Comparison of ENCODE assay signal across 25 cellular contexts in genomic region chr2:145044506-145044905, GRCh38.
DNase-seq lines count a peak whose midpoint lies in the region; ATAC-seq, FAIRE-seq and TF ChIP-seq lines count a peak whose summit lies in the region.
"Had no signal": no experiment of that assay in that cellular context is flagged by ENCODE, and none has a peak within 500 bp of the region (broad histone marks: within the 10 kb centered on the region; RNA-seq: fewer than 3 reads in every experiment).

No MANE protein-coding gene starts in this region.

- TF ChIP-seq POLR2A in IMR-90 (IDR thresholded peaks at IDR 0.05; ENCODE audit: low read depth, low read length): no peak

- H3K27me3 ChIP-seq in IMR-90 (ENCODE audit: control insufficient read depth, insufficient read depth, low read length) (no peaks in the 10 kb centered on the region), small intestine (ENCODE audit: control insufficient read depth in 2 of 2, insufficient read depth in 2 of 2, low read length in 2 of 2) (no peaks in the 10 kb centered on the region)
- H3K27me3 ChIP-seq: BE2C; BLaER1 treated with 17β-estradiol and CSF1 and Interleukin-3, amounts not matched to agents 10 nM and 100 nM had no signal

- H4K8ac ChIP-seq in IMR-90 (ENCODE audit: low read depth in 2 of 2, low read length in 2 of 2): no peak overlapping the region

- no peaks in the 10 kb centered on the region for H4K20me1 ChIP-seq in IMR-90 (ENCODE audit: insufficient read depth, low read length)
- H4K20me1 ChIP-seq: BLaER1 treated with 17β-estradiol and CSF1 and Interleukin-3, amounts not matched to agents 10 nM and 100 nM had no signal

- H3K4me3 Mint-ChIP-seq in natural killer cell treated with Interleukin-12 subunit alpha and Interleukin-12 subunit beta and Interleukin-15 and Interleukin-18, amount 100 ng/mL, for 72 hours: no peak overlapping the region
- H3K4me3 Mint-ChIP-seq: CD14-positive monocyte; CD4-positive, alpha-beta T cell; CD8-positive, alpha-beta memory T cell; GM23338; H9; HFFc6 had no signal

- DNase-seq in AG08395 (ENCODE audit: low spot score): peak; percentile 4
- DNase-seq in IMR-90: no peak
- no peak for DNase-seq in SK-N-MC (ENCODE audit: low read depth, low spot score)
- no peak for DNase-seq in small intestine
- DNase-seq in ureter (ENCODE audit: low spot score): no peak
- DNase-seq in natural killer cell treated with Interleukin-12 subunit alpha and Interleukin-12 subunit beta and Interleukin-15 and Interleukin-18, amount 100 ng/mL, for 72 hours (ENCODE audit: low spot score): no peak
- no peak for DNase-seq in T-helper 9 cell
- DNase-seq: 8988T; AML-193; BE2C; CD4-positive, alpha-beta T cell; CD8-positive, alpha-beta memory T cell; DMS 273 treated with DMSO at 0.1 percent for 48 hours; DMS79; EL; GDM1; H9; HFFc6 had no signal

- intact Hi-C loops in IMR-90 (cut with micrococcal nuclease): no loop called here

- no peak overlapping the region; the same call in 1 of the 2 replicates for H3K18ac ChIP-seq in IMR-90 (ENCODE audit: low read depth, low read length)

- in situ Hi-C loops in IMR-90 (cut with MboI; ENCODE audit: low sequenced_read_pairs): no loop called here

- no peak for TF ChIP-seq CTCF in IMR-90 (conservative IDR thresholded peaks at IDR 0.05; ENCODE audit: low read depth, low read length)

- H2AFZ ChIP-seq in IMR-90 (replicated peaks; ENCODE audit: low read length, poor library complexity): no peak overlapping the region
- H2AFZ ChIP-seq: GM23338 had no signal

- no peak for TF ChIP-seq RAD21 in IMR-90 (IDR thresholded peaks at IDR 0.05; ENCODE audit: low read length)

- no peak overlapping the region for H3K4me3 ChIP-seq in IMR-90 (ENCODE audit: insufficient read depth, low read depth, low read length)
- no peak overlapping the region for H3K4me3 ChIP-seq in SK-N-MC
- H3K4me3 ChIP-seq in small intestine (ENCODE audit: low read depth in 1 of 2, low read length in 2 of 2): no peak overlapping the region
- H3K4me3 ChIP-seq: A549; BLaER1 treated with 17β-estradiol and CSF1 and Interleukin-3, amounts not matched to agents 10 nM and 100 nM; GM12878; GM23338 had no signal

- H3K36me3 Mint-ChIP-seq in natural killer cell treated with Interleukin-12 subunit alpha and Interleukin-12 subunit beta and Interleukin-15 and Interleukin-18, amount 100 ng/mL, for 72 hours: no peaks in the 10 kb centered on the region
- H3K36me3 Mint-ChIP-seq: CD14-positive monocyte; CD8-positive, alpha-beta memory T cell had no signal

- CTCF ChIA-PET in IMR-90 (lab: Yijun Ruan, JAX): interaction anchor here (0.6 kb wide), 1 partner anchor 1558 kb away, joined by 5 read pairs; no protein-coding TSS in a partner anchor

- H2AK9ac ChIP-seq in IMR-90 (replicated peaks; ENCODE audit: low read depth, low read length, poor library complexity): no peak overlapping the region

- peaks cover 6% of the 10 kb centered on the region for H3K9me3 Mint-ChIP-seq in natural killer cell treated with Interleukin-12 subunit alpha and Interleukin-12 subunit beta and Interleukin-15 and Interleukin-18, amount 100 ng/mL, for 72 hours
- H3K9me3 Mint-ChIP-seq: CD4-positive, alpha-beta T cell; CD8-positive, alpha-beta memory T cell; GM23338; H9; HFFc6 had no signal

- H3K4me2 ChIP-seq in IMR-90 (ENCODE audit: low read depth, low read length): no peak overlapping the region
- H3K4me2 ChIP-seq: A549; BLaER1 treated with 17β-estradiol and CSF1 and Interleukin-3, amounts not matched to agents 10 nM and 100 nM; GM23338 had no signal

- FAIRE-seq in small intestine (lab: Jason Lieb, UNC): peak; percentile 30
- FAIRE-seq: A549, D721Med, GM12878, GM19239 had no signal

- no peaks in the 10 kb centered on the region for H3K9me3 ChIP-seq in IMR-90 (ENCODE audit: control insufficient read depth, insufficient read depth, low read length)
- H3K9me3 ChIP-seq in SK-N-MC (ENCODE audit: low read depth, low read length): no peaks in the 10 kb centered on the region
- H3K9me3 ChIP-seq in small intestine (ENCODE audit: control insufficient read depth, low read depth): no peaks in the 10 kb centered on the region
- H3K9me3 ChIP-seq: A549; BE2C; BLaER1 treated with 17β-estradiol and CSF1 and Interleukin-3, amounts not matched to agents 10 nM and 100 nM had no signal

- H2BK120ac ChIP-seq in IMR-90 (ENCODE audit: low read depth, low read length): no peak overlapping the region

- BruUV-seq in IMR-90 (replicated peaks; lab: Mats Ljungman, UMichigan): no TSS peak

- H3K4me1 Mint-ChIP-seq in natural killer cell treated with Interleukin-12 subunit alpha and Interleukin-12 subunit beta and Interleukin-15 and Interleukin-18, amount 100 ng/mL, for 72 hours (ENCODE audit: low read depth in 2 of 2): no peaks in the 10 kb centered on the region
- H3K4me1 Mint-ChIP-seq: CD14-positive monocyte; CD8-positive, alpha-beta memory T cell had no signal

- H3K9me1 ChIP-seq in IMR-90 (ENCODE audit: insufficient read depth, low read length): no peaks in the 10 kb centered on the region

- POLR2A ChIA-PET in IMR-90 (lab: Charles Lee; ENCODE audit: unreplicated experiment): no interaction called here

- dilution Hi-C loops in IMR-90 (cut with HindIII; ENCODE audit: low sequenced_read_pairs, unreplicated experiment): no loop called here

- H3K36me3 ChIP-seq in IMR-90 (ENCODE audit: control insufficient read depth, insufficient read depth, low read length) (no peaks in the 10 kb centered on the region), SK-N-MC (ENCODE audit: insufficient read depth, low read length) (0 out of 2 replicates have a peak, but pooled peaks cover 3% of the 10 kb centered on the region), small intestine (ENCODE audit: control insufficient read depth in 2 of 2, insufficient read depth in 2 of 2, low read length in 2 of 2) (no peaks in the 10 kb centered on the region)
- H3K36me3 ChIP-seq: BE2C; BLaER1 treated with 17β-estradiol and CSF1 and Interleukin-3, amounts not matched to agents 10 nM and 100 nM had no signal

- no peaks in the 10 kb centered on the region for H3K79me1 ChIP-seq in IMR-90 (ENCODE audit: low read depth in 1 of 2, low read length in 2 of 2)

- no peak overlapping the region for H4K91ac ChIP-seq in IMR-90 (ENCODE audit: insufficient read depth, low read depth, low read length)

- H2BK5ac ChIP-seq in IMR-90 (ENCODE audit: low read depth, low read length, poor library complexity, severe bottlenecking): no peak overlapping the region

- H4K5ac ChIP-seq in IMR-90 (ENCODE audit: low read depth, low read length): no peak overlapping the region

- H2BK20ac ChIP-seq in IMR-90 (ENCODE audit: low read depth, low read length): 0 out of 2 replicates have a peak overlapping the region, but pooled peaks have one; percentile 16

- H3K27ac Mint-ChIP-seq in natural killer cell treated with Interleukin-12 subunit alpha and Interleukin-12 subunit beta and Interleukin-15 and Interleukin-18, amount 100 ng/mL, for 72 hours: no peak overlapping the region
- H3K27ac Mint-ChIP-seq: CD14-positive monocyte; CD4-positive, alpha-beta T cell; CD8-positive, alpha-beta memory T cell; GM23338; H9; HFFc6 had no signal

- no peak overlapping the region for H3K4ac ChIP-seq in IMR-90 (ENCODE audit: low read depth, low read length)

- H3K27me3 Mint-ChIP-seq in natural killer cell treated with Interleukin-12 subunit alpha and Interleukin-12 subunit beta and Interleukin-15 and Interleukin-18, amount 100 ng/mL, for 72 hours: peaks cover 0 to 2% of the 10 kb centered on the region in 2 donors
- H3K27me3 Mint-ChIP-seq: CD4-positive, alpha-beta T cell had no signal

- no peak overlapping the region for H3K23ac ChIP-seq in IMR-90 (ENCODE audit: low read depth, low read length)

- H3K4me1 ChIP-seq in IMR-90 (ENCODE audit: control insufficient read depth, insufficient read depth, low read length) (no peaks in the 10 kb centered on the region), small intestine (ENCODE audit: control insufficient read depth in 2 of 2, insufficient read depth in 1 of 2, low read depth in 1 of 2, low read length in 1 of 2) (no peaks in the 10 kb centered on the region)
- H3K4me1 ChIP-seq: BE2C; BLaER1 treated with 17β-estradiol and CSF1 and Interleukin-3, amounts not matched to agents 10 nM and 100 nM had no signal

- no peak overlapping the region for H3K14ac ChIP-seq in IMR-90 (replicated peaks; ENCODE audit: low read depth, low read length)

- no peak for ATAC-seq in IMR-90 (ENCODE audit: low read depth)
- ATAC-seq in natural killer cell treated with Interleukin-12 subunit alpha and Interleukin-12 subunit beta and Interleukin-15 and Interleukin-18, amount 100 ng/mL, for 72 hours: no peak
- ATAC-seq: A549, GM12878, GM23338 had no signal

- H2AK5ac ChIP-seq in IMR-90 (ENCODE audit: low read depth, low read length): no peak overlapping the region

- H3K9ac ChIP-seq in IMR-90 (ENCODE audit: low read depth, low read length) (no peak overlapping the region), SK-N-MC (ENCODE audit: insufficient read length) (peak overlapping the region; percentile 54)
- H3K9ac ChIP-seq: BLaER1 treated with 17β-estradiol and CSF1 and Interleukin-3, amounts not matched to agents 10 nM and 100 nM had no signal

- H2BK15ac ChIP-seq in IMR-90 (ENCODE audit: low read depth, low read length): no peak overlapping the region

- no peak overlapping the region for H3K27ac ChIP-seq in IMR-90 (ENCODE audit: insufficient read depth, low read length)
- H3K27ac ChIP-seq in SK-N-MC: peak overlapping the region; percentile 92
- no peak overlapping the region for H3K27ac ChIP-seq in small intestine (ENCODE audit: low read depth in 1 of 2, low read length in 1 of 2)
- H3K27ac ChIP-seq: A549; BLaER1 treated with 17β-estradiol and CSF1 and Interleukin-3, amounts not matched to agents 10 nM and 100 nM had no signal

- H3K56ac ChIP-seq in IMR-90 (ENCODE audit: extremely low read depth, insufficient read depth, low read length): no peak overlapping the region

TF ChIP-seq in IMR-90, 13 proteins besides CTCF, POLR2A, EP300 and RAD21 (continues in another document):
- TF ChIP-seq MAFK (IDR thresholded peaks at IDR 0.05; ENCODE audit: low read depth, low read length) (no peak), FOS (IDR thresholded peaks at IDR 0.05; ENCODE audit: low read depth, low read length) (no peak), SMC3 (IDR thresholded peaks at IDR 0.05; ENCODE audit: low read depth, low read length) (no peak), CEBPB (IDR thresholded peaks at IDR 0.05; ENCODE audit: low read depth, low read length) (no peak), NFE2L2 (IDR thresholded peaks at IDR 0.05; ENCODE audit: low read depth, low read length) (no peak), MXI1 (IDR thresholded peaks at IDR 0.05; ENCODE audit: borderline replicate concordance, low read depth, low read length) (no peak), RFX5 (IDR thresholded peaks at IDR 0.05; ENCODE audit: low read depth, low read length) (no peak), CHD1 (IDR thresholded peaks at IDR 0.05; ENCODE audit: low read depth, low read length) (no peak)
